In the genomic region with DNA sequence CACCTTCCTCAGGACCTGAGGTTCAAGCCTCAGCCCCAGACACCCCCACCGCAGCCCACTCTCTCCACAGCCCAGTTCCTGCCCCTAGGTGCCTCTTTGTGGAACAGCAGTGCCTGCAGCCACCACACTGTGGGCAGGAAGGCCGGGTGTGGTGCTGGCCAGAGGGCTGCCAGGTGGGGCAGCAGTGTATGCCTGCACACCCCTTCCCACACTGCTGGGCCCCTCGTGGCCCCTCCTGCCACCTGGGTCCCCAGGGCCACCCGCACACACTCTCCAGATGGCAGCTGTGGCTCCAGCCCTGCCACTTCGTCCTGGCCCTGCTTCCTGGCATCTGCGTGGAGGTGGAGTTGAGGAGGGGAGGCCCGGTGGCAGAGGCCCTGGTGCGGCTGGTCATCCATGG, we compare ENCODE assay signal across 1 cellular context.
TF ChIP-seq lines count a peak whose summit lies in the region.

No MANE protein-coding gene starts in this region.

TF ChIP-seq in HEK293, 187 proteins besides CTCF, POLR2A, EP300 and RAD21:
- no peak for TF ChIP-seq ZSCAN23 (tag by site-specific recombination; IDR thresholded peaks at IDR 0.05)
- TF ChIP-seq HOXC10 (CRISPR knock-in tag; IDR thresholded peaks at IDR 0.05): no peak
- no peak for TF ChIP-seq ZNF23 (tag by site-specific recombination; IDR thresholded peaks at IDR 0.05; ENCODE audit: borderline replicate concordance)
- no peak for TF ChIP-seq ZNF747 (tag by site-specific recombination; IDR thresholded peaks at IDR 0.05)
- no peak for TF ChIP-seq FEZF1 (tag by site-specific recombination; IDR thresholded peaks at IDR 0.05)
